ENCODE assay signal across 16 cellular contexts in the genomic region with DNA sequence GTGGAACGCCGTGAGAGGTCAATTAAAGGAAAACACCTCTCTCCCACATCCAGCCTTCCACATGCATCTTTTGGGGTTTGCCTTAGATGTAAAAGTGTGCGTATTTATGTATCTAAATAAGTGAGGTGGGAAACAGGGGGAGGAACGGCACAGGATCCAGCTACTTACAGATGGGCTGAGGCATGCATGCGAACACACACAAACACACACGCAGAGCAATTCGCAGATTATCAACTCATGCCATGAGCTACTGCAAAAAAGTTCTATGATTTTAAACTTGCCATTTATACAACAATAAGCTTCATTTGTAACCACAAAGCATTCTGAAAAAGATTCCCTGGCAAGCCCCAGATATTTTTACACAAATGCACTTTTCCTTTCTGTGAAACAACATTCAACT.
DNase-seq lines count a peak whose midpoint lies in the region; ATAC-seq and TF ChIP-seq lines count a peak whose summit lies in the region.
"Had no signal": no experiment of that assay in that cellular context is flagged by ENCODE, and none has a peak within 500 bp of the region (broad histone marks: within the 10 kb centered on the region; RNA-seq: fewer than 3 reads in every experiment).

No MANE protein-coding gene starts in this region.

- DNase-seq in GM23248: peak; percentile 42
- no peak for DNase-seq in fibroblast of villous mesenchyme (ENCODE audit: low read depth)
- no peak for DNase-seq in gastrocnemius medialis
- DNase-seq in anterior cingulate cortex (lab: John Stamatoyannopoulos, UW): no peak
- DNase-seq in NCI-H446 (lab: John Stamatoyannopoulos, UW): no peak
- no peak for DNase-seq in activated CD4-positive, alpha-beta T cell treated with anti-CD3 and anti-CD28 coated beads, Interleukin-2, amount 10 ng/mL, durations not matched to agents 24 days and 14 days
- DNase-seq in inferior parietal cortex (ENCODE audit: extremely low spot score): no peak
- DNase-seq: activated CD8-positive, alpha-beta T cell treated with anti-CD3 and anti-CD28 coated beads for 36 hours; activated effector memory CD4-positive, alpha-beta T cell treated with Interleukin-2 at 50 U/mL for 16 hours; CD4-positive, alpha-beta memory T cell; effector memory CD8-positive, alpha-beta T cell; kidney; NCI-H1092 treated with DMSO at 0.1 percent for 48 hours; stimulated activated CD4-positive, alpha-beta T cell treated with anti-CD3 and anti-CD28 coated beads, Interleukin-1b, Interleukin-23, amount 100 ng/mL, for 48 hours had no signal

- H3K27me3 ChIP-seq in GM23248 (replicated peaks; ENCODE audit: insufficient read depth) (no peaks in the 10 kb centered on the region), gastrocnemius medialis (no peaks in the 10 kb centered on the region)
- H3K27me3 ChIP-seq: body of pancreas had no signal

- peaks cover 46% of the 10 kb centered on the region for H3K4me1 ChIP-seq in GM23248 (ENCODE audit: insufficient read depth)
- H3K4me1 ChIP-seq in gastrocnemius medialis: peaks cover 22 to 38% of the 10 kb centered on the region in 2 donors
- H3K4me1 ChIP-seq: body of pancreas had no signal

- H3K27ac ChIP-seq in GM23248 (peak overlapping the region; percentile 68), gastrocnemius medialis (peak overlapping the region; percentile 72 to 80 (median 79))
- H3K27ac ChIP-seq: body of pancreas had no signal

- H3F3A ChIP-seq in GM23248 (ENCODE audit: insufficient read depth): peaks cover 53% of the 10 kb centered on the region

- H3K9me3 Mint-ChIP-seq in activated CD4-positive, alpha-beta T cell treated with anti-CD3 and anti-CD28 coated beads, Interleukin-2, amount 10 ng/mL, durations not matched to agents 24 days and 14 days: no peaks in the 10 kb centered on the region
- H3K9me3 Mint-ChIP-seq: activated CD8-positive, alpha-beta T cell treated with anti-CD3 and anti-CD28 coated beads for 36 hours had no signal

- no peaks in the 10 kb centered on the region for H4K20me1 ChIP-seq in GM23248 (ENCODE audit: insufficient read depth)

- peak overlapping the region; percentile 51; the same call in 1 of the 2 replicates for H3K9ac ChIP-seq in GM23248

- H3K36me3 ChIP-seq in GM23248 (ENCODE audit: low read depth): no peaks in the 10 kb centered on the region
- no peaks in the 10 kb centered on the region for H3K36me3 ChIP-seq in gastrocnemius medialis

- no peak for TF ChIP-seq POLR2A in gastrocnemius medialis (IDR thresholded peaks at IDR 0.05)

- no peaks in the 10 kb centered on the region for H3K27me3 Mint-ChIP-seq in activated CD4-positive, alpha-beta T cell treated with anti-CD3 and anti-CD28 coated beads, Interleukin-2, amount 10 ng/mL, durations not matched to agents 24 days and 14 days
- H3K27me3 Mint-ChIP-seq: activated CD8-positive, alpha-beta T cell treated with anti-CD3 and anti-CD28 coated beads for 36 hours; CD4-positive, alpha-beta memory T cell; effector memory CD8-positive, alpha-beta T cell had no signal

- 0 out of 2 replicates have a peak overlapping the region, but pooled peaks have one; percentile 2 for H2AFZ ChIP-seq in GM23248

- in situ Hi-C loops in GM23248 (cut with MboI): no loop called here
- in situ Hi-C loops in gastrocnemius medialis (cut with MboI; ENCODE audit: low sequenced_read_pairs in 4 of 4): loop anchor here in 1 of 4 donors (10.0 kb wide), 1 partner anchor 236 kb away; no protein-coding TSS in a partner anchor

- H3K36me3 Mint-ChIP-seq in activated CD4-positive, alpha-beta T cell treated with anti-CD3 and anti-CD28 coated beads, Interleukin-2, amount 10 ng/mL, durations not matched to agents 24 days and 14 days (ENCODE audit: low read depth): no peaks in the 10 kb centered on the region
- H3K36me3 Mint-ChIP-seq: CD4-positive, alpha-beta memory T cell had no signal

- 33 to 37% methylated on average over 7 of the region's 7 CpGs for WGBS in GM23248 (ENCODE audit: low coverage in 1 of 2, low lambda C conversion rate in 2 of 2, missing lambda C conversion rate in 2 of 2), 2 experiments

- H3K4me2 ChIP-seq in GM23248 (ENCODE audit: unreplicated experiment): peak overlapping the region; percentile 64

- TF ChIP-seq CTCF in WI38 (IDR thresholded peaks at IDR 0.05; ENCODE audit: low read depth, low read length) (no peak), fibroblast of villous mesenchyme (IDR thresholded peaks at IDR 0.05; ENCODE audit: insufficient read depth, low read depth, low read length) (no peak), gastrocnemius medialis (IDR thresholded peaks at IDR 0.05 in 4 of 5, conservative IDR thresholded peaks at IDR 0.05 in 1 of 5) (no peak)

- H3K4me1 Mint-ChIP-seq in activated CD4-positive, alpha-beta T cell treated with anti-CD3 and anti-CD28 coated beads, Interleukin-2, amount 10 ng/mL, durations not matched to agents 24 days and 14 days: no peaks in the 10 kb centered on the region
- H3K4me1 Mint-ChIP-seq: CD4-positive, alpha-beta memory T cell had no signal

- peaks cover 70% of the 10 kb centered on the region for H3K79me2 ChIP-seq in GM23248 (ENCODE audit: insufficient read depth)

- peak overlapping the region; percentile 50 for H3K4me3 ChIP-seq in GM23248
- peak overlapping the region; percentile 24 for H3K4me3 ChIP-seq in WI38 (ENCODE audit: low read depth, low read length)
- peak overlapping the region; percentile 5 for H3K4me3 ChIP-seq in fibroblast of villous mesenchyme (ENCODE audit: low read depth, low read length)
- H3K4me3 ChIP-seq in gastrocnemius medialis: no peak overlapping the region
- H3K4me3 ChIP-seq: body of pancreas had no signal

- H3K27ac Mint-ChIP-seq in activated CD4-positive, alpha-beta T cell treated with anti-CD3 and anti-CD28 coated beads, Interleukin-2, amount 10 ng/mL, durations not matched to agents 24 days and 14 days: no peak overlapping the region
- H3K27ac Mint-ChIP-seq: activated CD8-positive, alpha-beta T cell treated with anti-CD3 and anti-CD28 coated beads for 36 hours; CD4-positive, alpha-beta memory T cell; effector memory CD8-positive, alpha-beta T cell had no signal

- H3K9me2 ChIP-seq in GM23248 (ENCODE audit: insufficient read depth): no peaks in the 10 kb centered on the region

- no peak for ATAC-seq in gastrocnemius medialis
- ATAC-seq: activated CD8-positive, alpha-beta T cell treated with anti-CD3 and anti-CD28 coated beads for 36 hours; body of pancreas; effector memory CD8-positive, alpha-beta T cell had no signal

- H3K9me3 ChIP-seq in GM23248 (ENCODE audit: low read depth) (no peaks in the 10 kb centered on the region), gastrocnemius medialis (no peaks in the 10 kb centered on the region)
- H3K9me3 ChIP-seq: body of pancreas had no signal

- intact Hi-C loops in gastrocnemius medialis (cut with DNase I; ENCODE audit: low total_unique reads): loop anchor here (5.0 kb wide), 1 partner anchor 99 kb away; no protein-coding TSS in a partner anchor
- intact Hi-C loops in activated CD4-positive, alpha-beta T cell treated with anti-CD3 and anti-CD28 coated beads, Interleukin-2, amount 10 ng/mL, durations not matched to agents 24 days and 14 days (cut with micrococcal nuclease): no loop called here

- H3K4me3 Mint-ChIP-seq in activated CD4-positive, alpha-beta T cell treated with anti-CD3 and anti-CD28 coated beads, Interleukin-2, amount 10 ng/mL, durations not matched to agents 24 days and 14 days: no peak overlapping the region
- H3K4me3 Mint-ChIP-seq: activated CD8-positive, alpha-beta T cell treated with anti-CD3 and anti-CD28 coated beads for 36 hours; CD4-positive, alpha-beta memory T cell; effector memory CD8-positive, alpha-beta T cell had no signal

Comparison
In these comparisons a context has a peak if more than half of its experiments do, and no peak if none do; other contexts are left out.
1. H3K4me3 ChIP-seq: peak in GM23248 (single experiment), WI38 (single experiment) and fibroblast of villous mesenchyme (single experiment); none in gastrocnemius medialis (0 of 4).